In the genomic region with DNA sequence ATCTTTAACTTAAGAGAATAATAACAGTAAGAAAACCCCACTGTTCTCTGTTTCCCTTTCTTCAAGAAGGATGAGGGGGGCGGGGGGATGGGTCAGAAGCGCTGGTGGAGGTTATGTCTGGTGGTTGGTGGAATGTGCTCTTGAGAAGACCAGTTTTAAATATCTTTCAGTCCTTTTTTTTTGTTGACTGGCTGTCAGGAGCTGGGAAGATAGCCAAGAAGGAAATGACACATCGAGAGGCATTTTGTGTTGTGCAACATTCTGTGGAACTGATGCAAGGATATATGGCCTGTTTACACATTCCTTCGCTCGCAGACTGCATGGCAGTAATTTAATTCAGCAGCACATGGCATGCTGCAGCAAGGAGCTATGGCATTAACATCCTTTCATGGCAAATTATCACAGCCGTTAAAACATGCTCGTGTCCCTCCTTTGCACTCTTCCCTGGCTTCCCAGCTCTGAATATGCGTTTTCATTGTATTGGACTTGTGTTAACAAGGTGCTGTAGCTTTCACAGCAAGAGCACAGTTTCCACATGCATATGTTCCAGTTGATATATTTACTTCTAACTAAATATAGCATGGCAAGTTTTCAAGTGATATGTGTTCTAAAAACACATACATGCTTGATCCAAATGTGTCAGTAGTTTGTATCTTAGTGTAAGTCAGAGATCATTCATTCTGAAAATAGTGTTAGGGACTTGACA, we compare ENCODE assay signal across 8 cellular contexts.
DNase-seq lines count a peak whose midpoint lies in the region; ATAC-seq, FAIRE-seq and TF ChIP-seq lines count a peak whose summit lies in the region.

No MANE protein-coding gene starts in this region.

- H2BK5ac ChIP-seq in IMR-90 (ENCODE audit: low read depth, low read length, poor library complexity, severe bottlenecking), result peak overlapping the region; percentile 97
- H2BK5ac ChIP-seq in mesendoderm (ENCODE audit: low read length), result no peak overlapping the region

- peak overlapping the region; percentile 96 for H2BK20ac ChIP-seq in IMR-90 (ENCODE audit: low read depth, low read length)

- H3K14ac ChIP-seq in IMR-90 (replicated peaks; ENCODE audit: low read depth, low read length), result peak overlapping the region; percentile 71

- H2BK15ac ChIP-seq in IMR-90 (ENCODE audit: low read depth, low read length) (peak overlapping the region; percentile 73; the same call in 1 of the 3 replicates), mesendoderm (replicated peaks; ENCODE audit: low read depth) (no peak overlapping the region)

- CTCF ChIA-PET in Caco-2 (lab: Charles Lee), result no interaction called here
- CTCF ChIA-PET in IMR-90 (lab: Yijun Ruan, JAX), result interaction anchor here (0.6 to 1.3 kb wide), 4 partner anchors 15 to 257 kb away, joined by 3 read pairs; no protein-coding TSS in a partner anchor

- peak; percentile 61 for FAIRE-seq in endometrium (lab: Jason Lieb, UNC)

- H3K4me3 ChIP-seq in Caco-2 (ENCODE audit: low read depth, low read length) (no peak overlapping the region), IMR-90 (ENCODE audit: insufficient read depth, low read depth, low read length) (no peak overlapping the region), mesendoderm (ENCODE audit: low read length) (no peak overlapping the region), uterus (no peak overlapping the region)

- no peaks in the 10 kb centered on the region for H4K20me1 ChIP-seq in IMR-90 (ENCODE audit: insufficient read depth, low read length)

- H3K9me3 Mint-ChIP-seq in Caco-2 (ENCODE audit: unreplicated experiment), result no peaks in the 10 kb centered on the region

- H2AK5ac ChIP-seq in IMR-90 (ENCODE audit: low read depth, low read length) (peak overlapping the region; percentile 19; the same call in 1 of the 2 replicates), mesendoderm (ENCODE audit: low read length) (no peak overlapping the region)

- H3K79me2 ChIP-seq in mesendoderm (ENCODE audit: control insufficient read depth, insufficient read depth, low read length), result no peaks in the 10 kb centered on the region

- peak overlapping the region; percentile 60 for H3K4me3 Mint-ChIP-seq in Caco-2 (ENCODE audit: unreplicated experiment)

- peaks cover 9% of the 10 kb centered on the region; the same call in 1 of the 2 replicates for H3K4me1 ChIP-seq in Caco-2
- peaks cover 25% of the 10 kb centered on the region for H3K4me1 ChIP-seq in IMR-90 (ENCODE audit: control insufficient read depth, insufficient read depth, low read length)
- H3K4me1 ChIP-seq in mesendoderm (ENCODE audit: control insufficient read depth, low read depth, low read length), result peaks cover 7% of the 10 kb centered on the region
- H3K4me1 ChIP-seq in uterus, result no peaks in the 10 kb centered on the region

- H2AFZ ChIP-seq in IMR-90 (replicated peaks; ENCODE audit: low read length, poor library complexity), result peak overlapping the region; percentile 3

- peak; percentile 1; the same call in 1 of the 2 replicates for TF ChIP-seq RAD21 in IMR-90 (IDR thresholded peaks at IDR 0.05; ENCODE audit: low read length)

- peaks cover 27% of the 10 kb centered on the region for H3K9me1 ChIP-seq in IMR-90 (ENCODE audit: insufficient read depth, low read length)

- H3K4me1 Mint-ChIP-seq in Caco-2 (ENCODE audit: low read depth, unreplicated experiment), result no peaks in the 10 kb centered on the region

- no peaks in the 10 kb centered on the region for H3K27me3 ChIP-seq in Caco-2 (replicated peaks; ENCODE audit: control insufficient read depth, insufficient read depth, low read length)
- no peaks in the 10 kb centered on the region for H3K27me3 ChIP-seq in IMR-90 (ENCODE audit: control insufficient read depth, insufficient read depth, low read length)
- H3K27me3 ChIP-seq in mesendoderm (ENCODE audit: insufficient read depth, low read length, poor library complexity), result no peaks in the 10 kb centered on the region
- H3K27me3 ChIP-seq in uterus, result no peaks in the 10 kb centered on the region

- POLR2A ChIA-PET in Caco-2 (lab: Charles Lee) (interaction anchor here (0.5 kb wide), 1 partner anchor 121 kb away, joined by 3 read pairs; no protein-coding TSS in a partner anchor), IMR-90 (lab: Charles Lee; ENCODE audit: unreplicated experiment) (interaction anchor here (0.7 kb wide), 1 partner anchor 9 kb away, joined by 3 read pairs; no protein-coding TSS in a partner anchor)

- no peaks in the 10 kb centered on the region for H3K36me3 Mint-ChIP-seq in Caco-2 (ENCODE audit: insufficient read depth, unreplicated experiment)

- H2AK9ac ChIP-seq in IMR-90 (replicated peaks; ENCODE audit: low read depth, low read length, poor library complexity), result peak overlapping the region; percentile 21

- H3K9me3 ChIP-seq in Caco-2 (no peaks in the 10 kb centered on the region), IMR-90 (ENCODE audit: control insufficient read depth, insufficient read depth, low read length) (no peaks in the 10 kb centered on the region), uterus (no peaks in the 10 kb centered on the region)

- H3K9ac ChIP-seq in IMR-90 (ENCODE audit: low read depth, low read length) (peak overlapping the region; percentile 62; the same call in 1 of the 2 replicates), mesendoderm (ENCODE audit: low read length) (no peak overlapping the region)

- peak overlapping the region; percentile 94 for H4K91ac ChIP-seq in IMR-90 (ENCODE audit: insufficient read depth, low read depth, low read length)

- H3K27ac ChIP-seq in IMR-90 (ENCODE audit: insufficient read depth, low read length) (peak overlapping the region; percentile 94), mesendoderm (ENCODE audit: low read depth, low read length) (peak overlapping the region; percentile 66), uterus (peak overlapping the region; percentile 31 to 33)

- BruUV-seq in Caco-2 (replicated peaks; lab: Mats Ljungman, UMichigan) (no TSS peak), IMR-90 (replicated peaks; lab: Mats Ljungman, UMichigan) (no TSS peak)

- H3K36me3 ChIP-seq in Caco-2 (ENCODE audit: control insufficient read depth, insufficient read depth, low read length) (no peaks in the 10 kb centered on the region), IMR-90 (ENCODE audit: control insufficient read depth, insufficient read depth, low read length) (no peaks in the 10 kb centered on the region; the same call in 1 of the 2 replicates), mesendoderm (ENCODE audit: control insufficient read depth, insufficient read depth, low read length) (no peaks in the 10 kb centered on the region), uterus (no peaks in the 10 kb centered on the region)

- H4K8ac ChIP-seq in IMR-90 (ENCODE audit: low read depth in 2 of 2, low read length in 2 of 2) (peak overlapping the region; percentile 44 to 85; a peak in 3 of 4 replicates), mesendoderm (ENCODE audit: low read depth, low read length) (no peak overlapping the region)

- H3K4ac ChIP-seq in IMR-90 (ENCODE audit: low read depth, low read length) (peak overlapping the region; percentile 95), mesendoderm (ENCODE audit: low read depth, low read length) (no peak overlapping the region)

- H3K18ac ChIP-seq in IMR-90 (ENCODE audit: low read depth, low read length), result peak overlapping the region; percentile 91
- no peak overlapping the region for H3K18ac ChIP-seq in mesendoderm (ENCODE audit: low read length)

- H4K5ac ChIP-seq in IMR-90 (ENCODE audit: low read depth, low read length) (peak overlapping the region; percentile 75; the same call in 1 of the 2 replicates), mesendoderm (ENCODE audit: low read length) (no peak overlapping the region)

- WGBS in IMR-90 (ENCODE audit: extremely low coverage in 2 of 2, insufficient read length in 1 of 2), 2 experiments, result 0% methylated on average over 3 of the region's 8 CpGs; no CpG with 5 or more reads in 1 of the 2 experiments
- no CpG with 5 or more reads among the region's 8 CpGs for WGBS in mesendoderm (ENCODE audit: extremely low coverage, insufficient coverage, low lambda C conversion rate)

- peak overlapping the region; percentile 96 for H2BK120ac ChIP-seq in IMR-90 (ENCODE audit: low read depth, low read length)
- H2BK120ac ChIP-seq in mesendoderm (ENCODE audit: low read depth, low read length), result no peak overlapping the region

- DNase-seq in Caco-2, result peak; percentile 69 to 74
- peak; percentile 99 for DNase-seq in IMR-90
- DNase-seq in mesendoderm, result peak; percentile 98
- DNase-seq in uterus, result peak; percentile 35 to 71
- DNase-seq in SK-N-DZ (ENCODE audit: low spot score), result no peak

- intact Hi-C loops in Caco-2 (cut with micrococcal nuclease; ENCODE audit: unreplicated experiment), result no loop called here
- intact Hi-C loops in IMR-90 (cut with micrococcal nuclease), result loop anchor here (5.0 kb wide), 1 partner anchor 46 kb away; no protein-coding TSS in a partner anchor
- intact Hi-C loops in uterus (cut with DNase I; ENCODE audit: low total_unique reads), result no loop called here

- TF ChIP-seq POLR2A in IMR-90 (IDR thresholded peaks at IDR 0.05; ENCODE audit: low read depth, low read length) (no peak), uterus (IDR thresholded peaks at IDR 0.05) (no peak)

- peak; percentile 81 for ATAC-seq in IMR-90 (ENCODE audit: low read depth)
- peak; percentile 96 for ATAC-seq in SK-N-SH treated with all-trans-retinoic acid at 6 μM for 48 hours
- ATAC-seq in HG02759 (IDR thresholded peaks at IDR 0.05; ENCODE audit: unreplicated experiment), result no peak

- peak overlapping the region; percentile 58 for H3K27ac Mint-ChIP-seq in Caco-2 (ENCODE audit: unreplicated experiment)

- dilution Hi-C loops in IMR-90 (cut with HindIII; ENCODE audit: low sequenced_read_pairs, unreplicated experiment), result no loop called here

- in situ Hi-C loops in IMR-90 (cut with MboI; ENCODE audit: low sequenced_read_pairs), result no loop called here

- H3K27me3 Mint-ChIP-seq in Caco-2 (ENCODE audit: insufficient read depth, unreplicated experiment), result peaks cover 4% of the 10 kb centered on the region

- H3K79me1 ChIP-seq in IMR-90 (ENCODE audit: low read depth in 1 of 2, low read length in 2 of 2) (peaks cover 31 to 68% of the 10 kb centered on the region in 2 experiments), mesendoderm (ENCODE audit: low read length) (no peaks in the 10 kb centered on the region)

- TF ChIP-seq CTCF in Caco-2 (IDR thresholded peaks at IDR 0.05; ENCODE audit: insufficient read depth in 1 of 2, low read depth in 1 of 2, low read length in 1 of 2, severe bottlenecking in 1 of 2, unreplicated experiment in 1 of 2) (no peak), IMR-90 (conservative IDR thresholded peaks at IDR 0.05; ENCODE audit: low read depth, low read length) (no peak), uterus (IDR thresholded peaks at IDR 0.05) (no peak)

- H3K23ac ChIP-seq in IMR-90 (ENCODE audit: low read depth, low read length), result peak overlapping the region; percentile 93
- H3K23ac ChIP-seq in mesendoderm (ENCODE audit: low read length), result no peak overlapping the region

- H3K56ac ChIP-seq in IMR-90 (ENCODE audit: extremely low read depth, insufficient read depth, low read length) (peak overlapping the region; percentile 97), mesendoderm (ENCODE audit: low read length) (no peak overlapping the region)

- H3K4me2 ChIP-seq in IMR-90 (ENCODE audit: low read depth, low read length), result peak overlapping the region; percentile 95
- peak overlapping the region; percentile 6 for H3K4me2 ChIP-seq in mesendoderm (ENCODE audit: low read length)

TF ChIP-seq in SK-N-SH treated with all-trans-retinoic acid at 6 μM for 48 hours, 23 proteins besides CTCF, POLR2A, EP300 and RAD21:
- TF ChIP-seq ZFP3 (CRISPR knock-in tag; IDR thresholded peaks at IDR 0.05) (no peak), ISL1 (CRISPR knock-in tag; IDR thresholded peaks at IDR 0.05) (peak; percentile 62)
TF ChIP-seq in SK-N-SH treated with all-trans-retinoic acid at 6 μM for 48 hours: peak in this region for 1.

Comparison
In these comparisons a context has a peak if more than half of its experiments do, and no peak if none do; other contexts are left out.
1. H3K27ac ChIP-seq: peak in every context shown above with its lines; median percentile 94 in IMR-90; 66 in mesendoderm; 32 in uterus.